Comparison of ENCODE assay signal across 1 cellular context in the genomic region with DNA sequence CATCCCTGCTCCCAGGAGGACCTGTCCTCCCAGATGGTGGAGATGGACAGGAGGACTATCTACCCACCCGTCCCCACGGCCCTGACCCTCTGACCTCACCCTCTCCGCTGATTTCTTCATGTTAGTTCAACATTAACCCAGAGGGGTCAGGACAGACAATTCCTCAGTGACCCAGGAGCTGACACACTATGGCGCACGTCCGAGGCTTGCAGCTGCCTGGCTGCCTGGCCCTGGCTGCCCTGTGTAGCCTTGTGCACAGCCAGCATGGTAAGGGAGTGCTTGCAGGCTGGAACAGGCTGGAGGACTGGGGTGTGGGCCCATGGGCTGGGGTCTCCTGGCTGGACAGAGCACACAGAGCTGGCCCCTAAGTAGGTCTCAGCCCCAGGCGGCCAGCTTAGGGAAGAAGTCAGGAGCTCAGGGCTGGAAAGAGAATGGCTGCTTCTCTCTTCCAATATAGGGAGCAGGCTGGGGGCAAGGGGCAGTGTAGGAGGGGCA.
A peak's percentile ranks its signal among the peaks of the same experiment; 100 is the strongest.
TF ChIP-seq lines count a peak whose summit lies in the region.

A gene (plus strand): TSS at position 166 of the 495 bp plus-strand sequence. CDS start 23 bp downstream, at position 189.

TF ChIP-seq in HepG2, 621 proteins besides CTCF, POLR2A, EP300 and RAD21 (continued from another document and continues in another):
- TF ChIP-seq HOXA3 (CRISPR knock-in tag; IDR thresholded peaks at IDR 0.05) (peak; percentile 80), CCAR2 (optimal IDR thresholded peaks at IDR 0.05; ENCODE audit: low read depth, low read length) (no peak), CBX5 (CRISPR knock-in tag; IDR thresholded peaks at IDR 0.05; ENCODE audit: borderline replicate concordance) (0 out of 2 replicates have a peak, but pooled peaks have one; percentile 59), ATF7-NPFF (CRISPR knock-in tag; IDR thresholded peaks at IDR 0.05; ENCODE audit: low read depth) (no peak), ESRRA (CRISPR knock-in tag; IDR thresholded peaks at IDR 0.05; ENCODE audit: low read depth) (peak; percentile 79; the same call in 1 of the 2 replicates), ZFP37 (CRISPR knock-in tag; IDR thresholded peaks at IDR 0.05; ENCODE audit: borderline replicate concordance) (0 out of 2 replicates have a peak, but pooled peaks have one; percentile 68), ZSCAN20 (CRISPR knock-in tag; IDR thresholded peaks at IDR 0.05; ENCODE audit: borderline replicate concordance) (no peak), ZNF138 (CRISPR knock-in tag; IDR thresholded peaks at IDR 0.05; ENCODE audit: low read depth) (no peak), SYNCRIP (IDR thresholded peaks at IDR 0.05; ENCODE audit: insufficient read depth, low read depth, low read length) (no peak), SAFB2 (CRISPR knock-in tag; IDR thresholded peaks at IDR 0.05; ENCODE audit: borderline replicate concordance, low read depth) (no peak), ZNF615 (CRISPR knock-in tag; IDR thresholded peaks at IDR 0.05; ENCODE audit: borderline replicate concordance) (no peak), SMYD3 (CRISPR knock-in tag; IDR thresholded peaks at IDR 0.05) (peak; percentile 89; the same call in 1 of the 2 replicates), NRL (CRISPR knock-in tag; IDR thresholded peaks at IDR 0.05; ENCODE audit: borderline replicate concordance) (peak; percentile 85; the same call in 1 of the 2 replicates), ZNF337 (CRISPR knock-in tag; IDR thresholded peaks at IDR 0.05; ENCODE audit: borderline replicate concordance, low read depth) (no peak), RBFOX2 (IDR thresholded peaks at IDR 0.05; ENCODE audit: low read depth, low read length) (peak; percentile 91), ATAD3A (CRISPR knock-in tag; IDR thresholded peaks at IDR 0.05) (0 out of 2 replicates have a peak, but pooled peaks have one; percentile 3), LCORL (IDR thresholded peaks at IDR 0.05) (no peak), LCORL (CRISPR knock-in tag; IDR thresholded peaks at IDR 0.05) (no peak; the same call in none of the 2 replicates), EHMT2 (IDR thresholded peaks at IDR 0.05; ENCODE audit: borderline replicate concordance, low read depth, low read length) (no peak; the same call in 1 of the 2 replicates), DNMT3B (CRISPR knock-in tag; conservative IDR thresholded peaks at IDR 0.05) (no peak), ZNF143 (CRISPR knock-in tag; IDR thresholded peaks at IDR 0.05) (peak; percentile 60; the same call in 1 of the 2 replicates), SP2 (CRISPR knock-in tag; IDR thresholded peaks at IDR 0.05) (no peak), HNRNPH1 (optimal IDR thresholded peaks at IDR 0.05; ENCODE audit: low read depth, low read length) (no peak), TCF7 (IDR thresholded peaks at IDR 0.05; ENCODE audit: low read depth) (no peak), ETV6 (CRISPR knock-in tag; conservative IDR thresholded peaks at IDR 0.05) (0 out of 2 replicates have a peak, but pooled peaks have one; percentile 45), CAMTA2 (CRISPR knock-in tag; IDR thresholded peaks at IDR 0.05; ENCODE audit: borderline replicate concordance) (no peak), MATR3 (CRISPR knock-in tag; IDR thresholded peaks at IDR 0.05) (no peak), ZNF451 (CRISPR knock-in tag; IDR thresholded peaks at IDR 0.05) (no peak; the same call in 1 of the 2 replicates), GFI1 (CRISPR knock-in tag; IDR thresholded peaks at IDR 0.05; ENCODE audit: borderline replicate concordance) (no peak), IKZF4 (CRISPR knock-in tag; IDR thresholded peaks at IDR 0.05; ENCODE audit: borderline replicate concordance, low read depth, not compliant biosample characterization) (peak; percentile 13), MED13 (CRISPR knock-in tag; IDR thresholded peaks at IDR 0.05) (peak; percentile 86), KAT8 (CRISPR knock-in tag; IDR thresholded peaks at IDR 0.05) (peak; percentile 55)
- TF ChIP-seq, protein P1, sequence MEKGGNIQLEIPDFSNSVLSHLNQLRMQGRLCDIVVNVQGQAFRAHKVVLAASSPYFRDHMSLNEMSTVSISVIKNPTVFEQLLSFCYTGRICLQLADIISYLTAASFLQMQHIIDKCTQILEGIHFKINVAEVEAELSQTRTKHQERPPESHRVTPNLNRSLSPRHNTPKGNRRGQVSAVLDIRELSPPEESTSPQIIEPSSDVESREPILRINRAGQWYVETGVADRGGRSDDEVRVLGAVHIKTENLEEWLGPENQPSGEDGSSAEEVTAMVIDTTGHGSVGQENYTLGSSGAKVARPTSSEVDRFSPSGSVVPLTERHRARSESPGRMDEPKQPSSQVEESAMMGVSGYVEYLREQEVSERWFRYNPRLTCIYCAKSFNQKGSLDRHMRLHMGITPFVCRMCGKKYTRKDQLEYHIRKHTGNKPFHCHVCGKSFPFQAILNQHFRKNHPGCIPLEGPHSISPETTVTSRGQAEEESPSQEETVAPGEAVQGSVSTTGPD (CRISPR knock-in tag; IDR thresholded peaks at IDR 0.05): no peak
- TF ChIP-seq, protein P2, sequence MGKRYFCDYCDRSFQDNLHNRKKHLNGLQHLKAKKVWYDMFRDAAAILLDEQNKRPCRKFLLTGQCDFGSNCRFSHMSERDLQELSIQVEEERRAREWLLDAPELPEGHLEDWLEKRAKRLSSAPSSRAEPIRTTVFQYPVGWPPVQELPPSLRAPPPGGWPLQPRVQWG (CRISPR knock-in tag; IDR thresholded peaks at IDR 0.05; ENCODE audit: borderline replicate concordance, low read depth): no peak
- TF ChIP-seq, protein P3, sequence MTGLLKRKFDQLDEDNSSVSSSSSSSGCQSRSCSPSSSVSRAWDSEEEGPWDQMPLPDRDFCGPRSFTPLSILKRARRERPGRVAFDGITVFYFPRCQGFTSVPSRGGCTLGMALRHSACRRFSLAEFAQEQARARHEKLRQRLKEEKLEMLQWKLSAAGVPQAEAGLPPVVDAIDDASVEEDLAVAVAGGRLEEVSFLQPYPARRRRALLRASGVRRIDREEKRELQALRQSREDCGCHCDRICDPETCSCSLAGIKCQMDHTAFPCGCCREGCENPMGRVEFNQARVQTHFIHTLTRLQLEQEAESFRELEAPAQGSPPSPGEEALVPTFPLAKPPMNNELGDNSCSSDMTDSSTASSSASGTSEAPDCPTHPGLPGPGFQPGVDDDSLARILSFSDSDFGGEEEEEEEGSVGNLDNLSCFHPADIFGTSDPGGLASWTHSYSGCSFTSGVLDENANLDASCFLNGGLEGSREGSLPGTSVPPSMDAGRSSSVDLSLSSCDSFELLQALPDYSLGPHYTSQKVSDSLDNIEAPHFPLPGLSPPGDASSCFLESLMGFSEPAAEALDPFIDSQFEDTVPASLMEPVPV (CRISPR knock-in tag; IDR thresholded peaks at IDR 0.05): peak; percentile 69; the same call in 1 of the 2 replicates
- TF ChIP-seq, protein P4, sequence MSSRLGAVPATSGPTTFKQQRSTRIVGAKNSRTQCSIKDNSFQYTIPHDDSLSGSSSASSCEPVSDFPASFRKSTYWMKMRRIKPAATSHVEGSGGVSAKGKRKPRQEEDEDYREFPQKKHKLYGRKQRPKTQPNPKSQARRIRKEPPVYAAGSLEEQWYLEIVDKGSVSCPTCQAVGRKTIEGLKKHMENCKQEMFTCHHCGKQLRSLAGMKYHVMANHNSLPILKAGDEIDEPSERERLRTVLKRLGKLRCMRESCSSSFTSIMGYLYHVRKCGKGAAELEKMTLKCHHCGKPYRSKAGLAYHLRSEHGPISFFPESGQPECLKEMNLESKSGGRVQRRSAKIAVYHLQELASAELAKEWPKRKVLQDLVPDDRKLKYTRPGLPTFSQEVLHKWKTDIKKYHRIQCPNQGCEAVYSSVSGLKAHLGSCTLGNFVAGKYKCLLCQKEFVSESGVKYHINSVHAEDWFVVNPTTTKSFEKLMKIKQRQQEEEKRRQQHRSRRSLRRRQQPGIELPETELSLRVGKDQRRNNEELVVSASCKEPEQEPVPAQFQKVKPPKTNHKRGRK (CRISPR knock-in tag; IDR thresholded peaks at IDR 0.05): no peak
- TF ChIP-seq, protein P5, sequence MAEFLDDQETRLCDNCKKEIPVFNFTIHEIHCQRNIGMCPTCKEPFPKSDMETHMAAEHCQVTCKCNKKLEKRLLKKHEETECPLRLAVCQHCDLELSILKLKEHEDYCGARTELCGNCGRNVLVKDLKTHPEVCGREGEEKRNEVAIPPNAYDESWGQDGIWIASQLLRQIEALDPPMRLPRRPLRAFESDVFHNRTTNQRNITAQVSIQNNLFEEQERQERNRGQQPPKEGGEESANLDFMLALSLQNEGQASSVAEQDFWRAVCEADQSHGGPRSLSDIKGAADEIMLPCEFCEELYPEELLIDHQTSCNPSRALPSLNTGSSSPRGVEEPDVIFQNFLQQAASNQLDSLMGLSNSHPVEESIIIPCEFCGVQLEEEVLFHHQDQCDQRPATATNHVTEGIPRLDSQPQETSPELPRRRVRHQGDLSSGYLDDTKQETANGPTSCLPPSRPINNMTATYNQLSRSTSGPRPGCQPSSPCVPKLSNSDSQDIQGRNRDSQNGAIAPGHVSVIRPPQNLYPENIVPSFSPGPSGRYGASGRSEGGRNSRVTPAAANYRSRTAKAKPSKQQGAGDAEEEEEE (CRISPR knock-in tag; IDR thresholded peaks at IDR 0.05; ENCODE audit: borderline replicate concordance): no peak
- TF ChIP-seq, protein P6, sequence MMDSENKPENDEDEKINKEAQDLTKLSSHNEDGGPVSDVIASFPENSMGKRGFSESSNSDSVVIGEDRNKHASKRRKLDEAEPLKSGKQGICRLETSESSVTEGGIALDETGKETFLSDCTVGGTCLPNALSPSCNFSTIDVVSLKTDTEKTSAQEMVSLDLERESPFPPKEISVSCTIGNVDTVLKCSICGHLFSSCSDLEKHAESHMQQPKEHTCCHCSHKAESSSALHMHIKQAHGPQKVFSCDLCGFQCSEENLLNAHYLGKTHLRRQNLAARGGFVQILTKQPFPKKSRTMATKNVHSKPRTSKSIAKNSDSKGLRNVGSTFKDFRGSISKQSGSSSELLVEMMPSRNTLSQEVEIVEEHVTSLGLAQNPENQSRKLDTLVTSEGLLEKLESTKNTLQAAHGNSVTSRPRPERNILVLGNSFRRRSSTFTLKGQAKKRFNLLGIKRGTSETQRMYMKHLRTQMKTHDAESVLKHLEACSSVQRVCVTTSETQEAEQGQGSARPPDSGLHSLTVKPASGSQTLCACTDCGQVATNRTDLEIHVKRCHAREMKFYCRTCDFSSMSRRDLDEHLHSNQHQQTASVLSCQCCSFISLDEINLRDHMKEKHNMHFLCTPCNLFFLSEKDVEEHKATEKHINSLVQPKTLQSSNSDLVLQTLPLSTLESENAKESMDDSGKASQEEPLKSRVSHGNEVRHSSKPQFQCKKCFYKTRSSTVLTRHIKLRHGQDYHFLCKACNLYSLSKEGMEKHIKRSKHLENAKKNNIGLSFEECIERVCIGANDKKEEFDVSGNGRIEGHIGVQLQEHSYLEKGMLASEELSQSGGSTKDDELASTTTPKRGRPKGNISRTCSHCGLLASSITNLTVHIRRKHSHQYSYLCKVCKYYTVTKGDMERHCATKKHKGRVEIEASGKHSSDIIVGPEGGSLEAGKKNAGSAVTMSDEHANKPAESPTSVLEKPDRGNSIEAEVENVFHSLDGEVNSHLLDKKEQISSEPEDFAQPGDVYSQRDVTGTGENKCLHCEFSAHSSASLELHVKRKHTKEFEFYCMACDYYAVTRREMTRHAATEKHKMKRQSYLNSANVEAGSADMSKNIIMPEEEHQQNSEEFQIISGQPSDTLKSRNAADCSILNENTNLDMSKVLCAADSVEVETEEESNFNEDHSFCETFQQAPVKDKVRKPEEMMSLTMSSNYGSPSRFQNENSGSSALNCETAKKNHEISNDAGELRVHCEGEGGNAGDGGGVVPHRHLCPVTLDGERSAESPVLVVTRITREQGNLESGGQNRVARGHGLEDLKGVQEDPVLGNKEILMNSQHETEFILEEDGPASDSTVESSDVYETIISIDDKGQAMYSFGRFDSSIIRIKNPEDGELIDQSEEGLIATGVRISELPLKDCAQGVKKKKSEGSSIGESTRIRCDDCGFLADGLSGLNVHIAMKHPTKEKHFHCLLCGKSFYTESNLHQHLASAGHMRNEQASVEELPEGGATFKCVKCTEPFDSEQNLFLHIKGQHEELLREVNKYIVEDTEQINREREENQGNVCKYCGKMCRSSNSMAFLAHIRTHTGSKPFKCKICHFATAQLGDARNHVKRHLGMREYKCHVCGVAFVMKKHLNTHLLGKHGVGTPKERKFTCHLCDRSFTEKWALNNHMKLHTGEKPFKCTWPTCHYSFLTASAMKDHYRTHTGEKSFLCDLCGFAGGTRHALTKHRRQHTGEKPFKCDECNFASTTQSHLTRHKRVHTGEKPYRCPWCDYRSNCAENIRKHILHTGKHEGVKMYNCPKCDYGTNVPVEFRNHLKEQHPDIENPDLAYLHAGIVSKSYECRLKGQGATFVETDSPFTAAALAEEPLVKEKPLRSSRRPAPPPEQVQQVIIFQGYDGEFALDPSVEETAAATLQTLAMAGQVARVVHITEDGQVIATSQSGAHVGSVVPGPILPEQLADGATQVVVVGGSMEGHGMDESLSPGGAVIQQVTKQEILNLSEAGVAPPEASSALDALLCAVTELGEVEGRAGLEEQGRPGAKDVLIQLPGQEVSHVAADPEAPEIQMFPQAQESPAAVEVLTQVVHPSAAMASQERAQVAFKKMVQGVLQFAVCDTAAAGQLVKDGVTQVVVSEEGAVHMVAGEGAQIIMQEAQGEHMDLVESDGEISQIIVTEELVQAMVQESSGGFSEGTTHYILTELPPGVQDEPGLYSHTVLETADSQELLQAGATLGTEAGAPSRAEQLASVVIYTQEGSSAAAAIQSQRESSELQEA (CRISPR knock-in tag; IDR thresholded peaks at IDR 0.05; ENCODE audit: not compliant biosample characterization): no peak
- TF ChIP-seq, protein P7, sequence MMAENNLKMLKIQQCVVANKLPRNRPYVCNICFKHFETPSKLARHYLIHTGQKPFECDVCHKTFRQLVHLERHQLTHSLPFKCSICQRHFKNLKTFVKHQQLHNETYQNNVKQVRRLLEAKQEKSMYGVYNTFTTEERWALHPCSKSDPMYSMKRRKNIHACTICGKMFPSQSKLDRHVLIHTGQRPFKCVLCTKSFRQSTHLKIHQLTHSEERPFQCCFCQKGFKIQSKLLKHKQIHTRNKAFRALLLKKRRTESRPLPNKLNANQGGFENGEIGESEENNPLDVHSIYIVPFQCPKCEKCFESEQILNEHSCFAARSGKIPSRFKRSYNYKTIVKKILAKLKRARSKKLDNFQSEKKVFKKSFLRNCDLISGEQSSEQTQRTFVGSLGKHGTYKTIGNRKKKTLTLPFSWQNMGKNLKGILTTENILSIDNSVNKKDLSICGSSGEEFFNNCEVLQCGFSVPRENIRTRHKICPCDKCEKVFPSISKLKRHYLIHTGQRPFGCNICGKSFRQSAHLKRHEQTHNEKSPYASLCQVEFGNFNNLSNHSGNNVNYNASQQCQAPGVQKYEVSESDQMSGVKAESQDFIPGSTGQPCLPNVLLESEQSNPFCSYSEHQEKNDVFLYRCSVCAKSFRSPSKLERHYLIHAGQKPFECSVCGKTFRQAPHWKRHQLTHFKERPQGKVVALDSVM (CRISPR knock-in tag; IDR thresholded peaks at IDR 0.05): no peak
- TF ChIP-seq, protein P8, sequence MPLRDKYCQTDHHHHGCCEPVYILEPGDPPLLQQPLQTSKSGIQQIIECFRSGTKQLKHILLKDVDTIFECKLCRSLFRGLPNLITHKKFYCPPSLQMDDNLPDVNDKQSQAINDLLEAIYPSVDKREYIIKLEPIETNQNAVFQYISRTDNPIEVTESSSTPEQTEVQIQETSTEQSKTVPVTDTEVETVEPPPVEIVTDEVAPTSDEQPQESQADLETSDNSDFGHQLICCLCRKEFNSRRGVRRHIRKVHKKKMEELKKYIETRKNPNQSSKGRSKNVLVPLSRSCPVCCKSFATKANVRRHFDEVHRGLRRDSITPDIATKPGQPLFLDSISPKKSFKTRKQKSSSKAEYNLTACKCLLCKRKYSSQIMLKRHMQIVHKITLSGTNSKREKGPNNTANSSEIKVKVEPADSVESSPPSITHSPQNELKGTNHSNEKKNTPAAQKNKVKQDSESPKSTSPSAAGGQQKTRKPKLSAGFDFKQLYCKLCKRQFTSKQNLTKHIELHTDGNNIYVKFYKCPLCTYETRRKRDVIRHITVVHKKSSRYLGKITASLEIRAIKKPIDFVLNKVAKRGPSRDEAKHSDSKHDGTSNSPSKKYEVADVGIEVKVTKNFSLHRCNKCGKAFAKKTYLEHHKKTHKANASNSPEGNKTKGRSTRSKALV (CRISPR knock-in tag; IDR thresholded peaks at IDR 0.05): no peak
